In genomic region chr2:118310878-118311442, GRCh38 we compare ENCODE assay signal across 10 cellular contexts.
DNase-seq lines count a peak whose midpoint lies in the region; ATAC-seq and TF ChIP-seq lines count a peak whose summit lies in the region.
"Had no signal": no experiment of that assay in that cellular context is flagged by ENCODE, and none has a peak within 500 bp of the region (broad histone marks: within the 10 kb centered on the region; RNA-seq: fewer than 3 reads in every experiment).

No MANE protein-coding gene starts in this region.

- 30% methylated on average over 15 of the region's 15 CpGs for WGBS in prostate gland

- H3K79me2 ChIP-seq in PC-3 (ENCODE audit: low read length), result no peaks in the 10 kb centered on the region

- H3K4me1 Mint-ChIP-seq in T-helper 2 cell treated with Interferon-gamma antibody and Interleukin-4, amounts not matched to agents 5 μg/mL and 100 μg/mL, for 36 hours (ENCODE audit: low read depth), result peaks cover 7% of the 10 kb centered on the region
- peaks cover 14% of the 10 kb centered on the region for H3K4me1 Mint-ChIP-seq in activated naive CD8-positive, alpha-beta T cell (ENCODE audit: low read depth)
- peaks cover 6 to 15% of the 10 kb centered on the region in 2 donors for H3K4me1 Mint-ChIP-seq in immature natural killer cell

- H3K9me3 Mint-ChIP-seq in T-helper 2 cell treated with Interferon-gamma antibody and Interleukin-4, amounts not matched to agents 5 μg/mL and 100 μg/mL, for 36 hours, result no peaks in the 10 kb centered on the region
- no peaks in the 10 kb centered on the region for H3K9me3 Mint-ChIP-seq in activated naive CD8-positive, alpha-beta T cell (ENCODE audit: low read depth)
- H3K9me3 Mint-ChIP-seq in immature natural killer cell, result peaks cover 0 to 1% (median 0%) of the 10 kb centered on the region in 6 donors

- DNase-seq in T-helper 2 cell treated with Interferon-gamma antibody and Interleukin-4, amounts not matched to agents 5 μg/mL and 100 μg/mL, for 36 hours (ENCODE audit: low spot score), result no peak
- DNase-seq in T-helper 2 cell (no peak), immature natural killer cell (no peak), prostate gland (ENCODE audit: low spot score) (no peak), PC-3 (no peak), pons (ENCODE audit: low spot score) (no peak)
- DNase-seq: NCI-H1417 had no signal

- no peak for TF ChIP-seq POLR2A in prostate gland (IDR thresholded peaks at IDR 0.05)

- H3F3A ChIP-seq in PC-3 (ENCODE audit: low read length, unreplicated experiment), result no peaks in the 10 kb centered on the region

- H3K27me3 ChIP-seq in subcutaneous abdominal adipose tissue (ENCODE audit: control insufficient read depth in 5 of 5, insufficient read depth in 4 of 5, low read length in 5 of 5) (peaks cover 0 to 11% (median 5%) of the 10 kb centered on the region in 5 donors), prostate gland (replicated peaks; ENCODE audit: insufficient read depth) (peaks cover 1% of the 10 kb centered on the region), PC-3 (ENCODE audit: low read length) (no peaks in the 10 kb centered on the region)
- H3K27me3 ChIP-seq: BLaER1 had no signal

- H3K9me2 ChIP-seq in PC-3 (replicated peaks; ENCODE audit: low read length), result no peaks in the 10 kb centered on the region

- intact Hi-C loops in prostate gland (cut with DNase I), result no loop called here
- intact Hi-C loops in PC-3 (cut with micrococcal nuclease), result no loop called here

- no peak overlapping the region for H3K4me2 ChIP-seq in PC-3 (ENCODE audit: low read length)
- H3K4me2 ChIP-seq: BLaER1 had no signal

- no TSS peak for BruUV-seq in PC-3 (replicated peaks; lab: Mats Ljungman, UMichigan)

- no peaks in the 10 kb centered on the region for H3K36me3 ChIP-seq in subcutaneous abdominal adipose tissue (ENCODE audit: control insufficient read depth in 5 of 5, insufficient read depth in 5 of 5, low read length in 5 of 5)
- no peaks in the 10 kb centered on the region for H3K36me3 ChIP-seq in prostate gland
- no peaks in the 10 kb centered on the region for H3K36me3 ChIP-seq in PC-3 (ENCODE audit: low read depth, low read length)
- H3K36me3 ChIP-seq: BLaER1 had no signal

- POLR2A ChIA-PET in PC-3 (lab: Charles Lee; ENCODE audit: unreplicated experiment), result no interaction called here

- peaks cover 37% of the 10 kb centered on the region for H3K27me3 Mint-ChIP-seq in T-helper 2 cell treated with Interferon-gamma antibody and Interleukin-4, amounts not matched to agents 5 μg/mL and 100 μg/mL, for 36 hours (ENCODE audit: low read depth)
- peaks cover 2% of the 10 kb centered on the region for H3K27me3 Mint-ChIP-seq in activated naive CD8-positive, alpha-beta T cell
- H3K27me3 Mint-ChIP-seq in immature natural killer cell (ENCODE audit: low read depth in 3 of 3), result peaks cover 2 to 22% (median 3%) of the 10 kb centered on the region in 3 donors

- H2AFZ ChIP-seq in PC-3 (ENCODE audit: low read length), result no peak overlapping the region

- H3K27ac ChIP-seq in subcutaneous abdominal adipose tissue (ENCODE audit: low read depth, low read length), result peak overlapping the region; percentile 54
- no peak overlapping the region for H3K27ac ChIP-seq in prostate gland
- H3K27ac ChIP-seq in PC-3 (ENCODE audit: low read length), result no peak overlapping the region
- H3K27ac ChIP-seq: BLaER1 had no signal

- no peaks in the 10 kb centered on the region for H3K36me3 Mint-ChIP-seq in T-helper 2 cell treated with Interferon-gamma antibody and Interleukin-4, amounts not matched to agents 5 μg/mL and 100 μg/mL, for 36 hours (ENCODE audit: low read depth)
- H3K36me3 Mint-ChIP-seq in activated naive CD8-positive, alpha-beta T cell, result no peaks in the 10 kb centered on the region
- H3K36me3 Mint-ChIP-seq in immature natural killer cell, result no peaks in the 10 kb centered on the region

- H3K4me3 Mint-ChIP-seq in T-helper 2 cell treated with Interferon-gamma antibody and Interleukin-4, amounts not matched to agents 5 μg/mL and 100 μg/mL, for 36 hours, result peak overlapping the region; percentile 87
- H3K4me3 Mint-ChIP-seq in activated naive CD8-positive, alpha-beta T cell, result peak overlapping the region; percentile 89
- H3K4me3 Mint-ChIP-seq in immature natural killer cell, result peak overlapping the region; percentile 84 to 92 (median 87)

- no peaks in the 10 kb centered on the region for H4K20me1 ChIP-seq in PC-3 (ENCODE audit: low read length)
- H4K20me1 ChIP-seq: BLaER1 had no signal

- CTCF ChIA-PET in PC-3 (lab: Charles Lee), result no interaction called here

- H3K9ac ChIP-seq in subcutaneous abdominal adipose tissue (ENCODE audit: low read length in 5 of 5) (peak overlapping the region in 2 of 5 donors; percentile 70 to 75), PC-3 (ENCODE audit: low read length) (no peak overlapping the region)
- H3K9ac ChIP-seq: BLaER1 had no signal

- H3K4me1 ChIP-seq in subcutaneous abdominal adipose tissue (ENCODE audit: control insufficient read depth in 5 of 5, insufficient read depth in 5 of 5, low read length in 5 of 5), result peaks cover 0 to 16% (median 15%) of the 10 kb centered on the region in 5 donors
- H3K4me1 ChIP-seq in prostate gland (replicated peaks), result no peaks in the 10 kb centered on the region
- no peaks in the 10 kb centered on the region for H3K4me1 ChIP-seq in PC-3 (ENCODE audit: insufficient read depth, low read length)
- H3K4me1 ChIP-seq: BLaER1 had no signal

- H3K4me3 ChIP-seq in subcutaneous abdominal adipose tissue (ENCODE audit: low read depth in 1 of 5, low read length in 5 of 5), result peak overlapping the region in 4 of 5 donors; percentile 61 to 82 (median 72)
- H3K4me3 ChIP-seq in prostate gland, result peak overlapping the region in 1 of 2 donors; percentile 33
- no peak overlapping the region for H3K4me3 ChIP-seq in PC-3 (ENCODE audit: low read length)
- H3K4me3 ChIP-seq: BLaER1 had no signal

- H3K9me3 ChIP-seq in subcutaneous abdominal adipose tissue (ENCODE audit: control insufficient read depth in 5 of 5, low read length in 5 of 5) (no peaks in the 10 kb centered on the region), prostate gland (no peaks in the 10 kb centered on the region), PC-3 (ENCODE audit: low read length) (no peaks in the 10 kb centered on the region)
- H3K9me3 ChIP-seq: BLaER1 had no signal

- TF ChIP-seq CTCF in prostate gland (IDR thresholded peaks at IDR 0.05), result no peak
- TF ChIP-seq CTCF in PC-3 (conservative IDR thresholded peaks at IDR 0.05; ENCODE audit: low read depth, low read length), result no peak

- peak overlapping the region; percentile 95 for H3K27ac Mint-ChIP-seq in T-helper 2 cell treated with Interferon-gamma antibody and Interleukin-4, amounts not matched to agents 5 μg/mL and 100 μg/mL, for 36 hours
- H3K27ac Mint-ChIP-seq in activated naive CD8-positive, alpha-beta T cell, result peak overlapping the region; percentile 95
- peak overlapping the region; percentile 52 to 88 (median 78) for H3K27ac Mint-ChIP-seq in immature natural killer cell

- no peak for ATAC-seq in PC-3
